Comparison of ENCODE assay signal across 10 cellular contexts in the genomic region with DNA sequence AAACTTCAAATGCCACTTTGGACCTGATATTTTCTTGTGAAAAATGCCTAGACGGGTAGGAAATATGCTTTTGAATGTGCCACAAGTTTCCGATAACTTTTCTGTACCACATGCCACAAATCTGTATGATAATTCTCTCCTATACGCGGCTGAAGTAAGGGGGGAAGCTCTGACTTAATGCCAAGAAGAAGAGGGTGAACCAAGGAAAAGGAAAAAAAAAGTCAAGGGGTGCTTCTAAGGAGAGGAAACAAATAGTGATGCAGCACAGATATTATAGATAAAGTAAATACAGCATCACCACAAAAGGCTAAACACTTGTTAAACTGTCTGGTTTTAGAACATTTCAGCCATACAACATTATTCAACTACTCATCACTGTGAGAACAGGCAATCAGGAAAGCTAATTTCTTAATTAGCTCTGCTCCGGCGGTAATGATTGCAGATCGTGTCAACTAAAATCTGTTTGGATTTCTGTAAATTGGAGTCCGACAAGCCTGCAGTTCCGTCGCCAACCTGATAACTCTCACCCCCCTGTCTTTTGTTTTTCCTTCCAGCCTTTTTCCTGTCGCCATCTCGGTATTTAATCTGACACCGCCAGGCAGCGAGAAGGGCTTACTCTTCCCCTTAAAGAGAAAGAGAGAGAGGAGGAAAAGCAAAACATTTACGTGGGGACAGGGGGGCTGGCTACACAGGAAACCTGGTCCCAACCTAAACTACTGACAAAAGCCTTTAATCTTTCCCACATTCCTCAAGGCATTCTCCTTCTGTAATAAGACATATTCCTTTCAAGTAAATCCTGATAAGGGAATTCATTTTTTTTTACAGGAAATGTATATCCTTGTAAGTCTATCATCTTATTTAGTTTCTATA.
A peak's percentile ranks its signal among the peaks of the same experiment; 100 is the strongest.
DNase-seq lines count a peak whose midpoint lies in the region; ATAC-seq and TF ChIP-seq lines count a peak whose summit lies in the region.
"Had no signal": no experiment of that assay in that cellular context is flagged by ENCODE, and none has a peak within 500 bp of the region (broad histone marks: within the 10 kb centered on the region; RNA-seq: fewer than 3 reads in every experiment).

No MANE protein-coding gene starts in this region.

- H3K9me3 ChIP-seq in testis: no peaks in the 10 kb centered on the region

- H3K4me1 ChIP-seq in testis: peaks cover 45% of the 10 kb centered on the region

- ATAC-seq in activated naive CD8-positive, alpha-beta T cell treated with anti-CD3 and anti-CD28 coated beads, Interleukin-2, amount 10 ng/mL, durations not matched to agents 7 days and 5 days (ENCODE audit: low read depth): no peak
- no peak for ATAC-seq in HG03135 (IDR thresholded peaks at IDR 0.05; ENCODE audit: unreplicated experiment)
- ATAC-seq in GM21526 (IDR thresholded peaks at IDR 0.05; ENCODE audit: low FRiP score, unreplicated experiment): no peak

- H3K9me3 Mint-ChIP-seq in activated naive CD8-positive, alpha-beta T cell treated with anti-CD3 and anti-CD28 coated beads, Interleukin-2, amount 10 ng/mL, durations not matched to agents 7 days and 5 days: no peaks in the 10 kb centered on the region

- no peaks in the 10 kb centered on the region for H3K27me3 ChIP-seq in testis

- H3K4me3 ChIP-seq in testis: no peak overlapping the region

- TF ChIP-seq CTCF in testis (IDR thresholded peaks at IDR 0.05): peak in 1 of 3 experiments; percentile 23

- POLR2A ChIA-PET in activated naive CD8-positive, alpha-beta T cell treated with anti-CD3 and anti-CD28 coated beads, Interleukin-2, amount 10 ng/mL, durations not matched to agents 7 days and 5 days (lab: Charles Lee): interaction anchor here (0.6 kb wide), 1 partner anchor 13 kb away, joined by 6 read pairs; no protein-coding TSS in a partner anchor

- H3K36me3 Mint-ChIP-seq in activated naive CD8-positive, alpha-beta T cell treated with anti-CD3 and anti-CD28 coated beads, Interleukin-2, amount 10 ng/mL, durations not matched to agents 7 days and 5 days: no peaks in the 10 kb centered on the region

- TF ChIP-seq POLR2A in testis (IDR thresholded peaks at IDR 0.05): no peak

- H3K27ac ChIP-seq in testis: peak overlapping the region; percentile 40 to 81

- no peaks in the 10 kb centered on the region for H3K36me3 ChIP-seq in testis (ENCODE audit: low read depth, missing control alignments)

- H3K4me3 Mint-ChIP-seq in activated naive CD8-positive, alpha-beta T cell treated with anti-CD3 and anti-CD28 coated beads, Interleukin-2, amount 10 ng/mL, durations not matched to agents 7 days and 5 days: peak overlapping the region; percentile 57

- DNase-seq in NCI-H524 (lab: John Stamatoyannopoulos, UW) (peak; percentile 11 to 39), NCI-H524 treated with DMSO at 0.1 percent for 48 hours (lab: John Stamatoyannopoulos, UW) (no peak), kidney glomerular epithelial cell (lab: John Stamatoyannopoulos, UW) (peak; percentile 69), testis (peak; percentile 28), midbrain (lab: John Stamatoyannopoulos, UW) (no peak)
- no peak for DNase-seq in activated naive CD8-positive, alpha-beta T cell treated with anti-CD3 and anti-CD28 coated beads, Interleukin-2, amount 10 ng/mL, durations not matched to agents 7 days and 5 days
- DNase-seq: DND-41, small intestine had no signal

- intact Hi-C loops in testis (cut with DNase I; ENCODE audit: low total_unique reads): no loop called here

- WGBS in testis, 2 donors: 34 to 39% methylated on average over 15 of the region's 15 CpGs

- H3K27me3 Mint-ChIP-seq in activated naive CD8-positive, alpha-beta T cell treated with anti-CD3 and anti-CD28 coated beads, Interleukin-2, amount 10 ng/mL, durations not matched to agents 7 days and 5 days: peaks cover 10% of the 10 kb centered on the region

- no peak overlapping the region for H3K27ac Mint-ChIP-seq in activated naive CD8-positive, alpha-beta T cell treated with anti-CD3 and anti-CD28 coated beads, Interleukin-2, amount 10 ng/mL, durations not matched to agents 7 days and 5 days

- peaks cover 9% of the 10 kb centered on the region for H3K4me1 Mint-ChIP-seq in activated naive CD8-positive, alpha-beta T cell treated with anti-CD3 and anti-CD28 coated beads, Interleukin-2, amount 10 ng/mL, durations not matched to agents 7 days and 5 days

Comparison
In these comparisons a context has a peak if more than half of its experiments do, and no peak if none do; other contexts are left out.
1. DNase-seq: peak in NCI-H524 (2 of 2), kidney glomerular epithelial cell (single experiment) and testis (single experiment); none in NCI-H524 treated with DMSO at 0.1 percent for 48 hours (single experiment), activated naive CD8-positive, alpha-beta T cell treated with anti-CD3 and anti-CD28 coated beads, Interleukin-2, amount 10 ng/mL, durations not matched to agents 7 days and 5 days (single experiment) and midbrain (single experiment).